17 cellular contexts compared by ENCODE assay signal in genomic region chr7:99129536-99129935, GRCh38.
"Had no signal": no experiment of that assay in that cellular context is flagged by ENCODE, and none has a peak within 500 bp of the region (broad histone marks: within the 10 kb centered on the region; RNA-seq: fewer than 3 reads in every experiment).

No MANE protein-coding gene starts in this region.

- H3K27ac ChIP-seq: cardiac muscle cell, parathyroid adenoma, testis had no signal

- DNase-seq: activated CD4-positive, alpha-beta memory T cell treated with anti-CD3 and anti-CD28 coated beads, Interleukin-2, amount 10 ng/mL, durations not matched to agents 7 days and 5 days; activated CD4-positive, alpha-beta T cell treated with anti-CD3 and anti-CD28 coated beads for 4 hours; activated CD4-positive, CD25-positive, alpha-beta regulatory T cell; activated effector memory CD4-positive, alpha-beta T cell treated with Interleukin-2 at 50 U/mL for 16 hours; activated naive CD4-positive, alpha-beta T cell treated with anti-CD3 and anti-CD28 coated beads, Interleukin-2, amount 10 ng/mL, durations not matched to agents 7 days and 5 days; activated T-cell treated with anti-CD3 and anti-CD28 coated beads, Interleukin-2, amount 50 U/mL, for 72 hours; amygdala; effector CD4-positive, alpha-beta T cell; gastrocnemius medialis; hippocampal formation; mesenchymal stem cell; right cardiac atrium; stimulated activated CD4-positive, alpha-beta T cell treated with anti-CD3 and anti-CD28 coated beads, Interleukin-1b, Interleukin-23, amount 100 ng/mL, for 48 hours; T1000; testis had no signal

- H3K9me3 ChIP-seq: gastrocnemius medialis, testis had no signal

- H3K27me3 ChIP-seq: cardiac muscle cell, gastrocnemius medialis, testis had no signal

- H3K4me1 ChIP-seq: parathyroid adenoma had no signal

- ATAC-seq: activated T-cell treated with anti-CD3 and anti-CD28 coated beads, Interleukin-2, amount 50 U/mL, for 72 hours; gastrocnemius medialis; right cardiac atrium had no signal

- H3K4me3 ChIP-seq: cardiac muscle cell, gastrocnemius medialis, testis had no signal

- H3K36me3 ChIP-seq: cardiac muscle cell, gastrocnemius medialis had no signal

- H2AFZ ChIP-seq: parathyroid adenoma had no signal

- H3K9ac ChIP-seq: parathyroid adenoma had no signal
